In the genomic region with DNA sequence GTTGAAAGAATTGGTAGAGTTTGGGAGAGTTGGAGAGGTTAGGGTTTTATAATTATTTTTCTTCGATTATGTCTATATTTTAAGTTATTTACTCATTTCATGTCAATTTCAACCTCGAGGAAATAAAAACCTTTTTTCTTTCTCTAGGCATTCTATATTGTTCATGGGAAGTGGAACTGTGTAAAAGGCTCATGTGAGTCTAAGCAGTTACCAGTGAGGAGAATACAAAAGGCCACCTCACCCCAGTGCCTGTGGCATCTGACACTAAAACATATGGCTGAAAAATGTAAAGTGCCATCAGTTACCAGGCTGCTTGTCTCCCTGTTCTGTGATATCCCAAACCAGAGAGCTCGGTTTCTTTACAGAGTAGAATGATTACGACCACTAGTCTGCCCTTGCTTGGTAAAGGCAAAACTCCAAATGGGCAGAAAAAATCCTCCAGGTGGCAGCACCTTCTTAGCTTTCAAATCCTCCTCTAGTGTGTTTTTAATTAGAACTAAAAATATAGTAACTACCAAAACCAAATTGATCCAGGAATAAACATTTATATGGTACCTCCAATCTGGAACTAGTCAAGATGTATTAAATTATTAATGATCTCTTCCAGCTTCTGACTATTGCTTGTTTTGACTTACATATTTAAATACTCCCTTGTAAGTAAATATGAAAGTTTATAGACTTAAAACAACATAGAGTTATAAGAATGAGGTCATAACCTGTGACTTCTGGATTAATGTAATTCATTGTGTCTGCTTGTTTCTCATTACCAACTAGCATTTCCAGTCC, we compare ENCODE assay signal across 8 cellular contexts.
A peak's percentile ranks its signal among the peaks of the same experiment; 100 is the strongest.
DNase-seq lines count a peak whose midpoint lies in the region; ATAC-seq, FAIRE-seq and TF ChIP-seq lines count a peak whose summit lies in the region.

No MANE protein-coding gene starts in this region.

- H3K27ac ChIP-seq in fibroblast of lung (ENCODE audit: insufficient read depth, low read length) = no peak overlapping the region
- H3K27ac ChIP-seq in pancreas = no peak overlapping the region

- CTCF ChIA-PET in AG04449 (lab: Yijun Ruan, JAX) = interaction anchor here (0.5 to 9.0 kb wide), 67 partner anchors 11 to 603 kb away, joined by 3 to 180 read pairs (median 4); partner anchors contain the start of gene SIM1

- H3K79me2 ChIP-seq in fibroblast of lung (ENCODE audit: control insufficient read depth, insufficient read depth, low read length) = no peaks in the 10 kb centered on the region

- H3K4me1 ChIP-seq in fibroblast of lung (ENCODE audit: control insufficient read depth, extremely low read depth, insufficient read depth, low read length) (no peaks in the 10 kb centered on the region), pancreas (no peaks in the 10 kb centered on the region)

- H4K20me1 ChIP-seq in fibroblast of lung (ENCODE audit: control insufficient read depth, extremely low read depth, insufficient read depth, low read length) = no peaks in the 10 kb centered on the region

- WGBS in pancreas, 2 donors = 5 to 10% methylated on average over 4 of the region's 4 CpGs

- H3K27me3 ChIP-seq in GM06990 (replicated peaks; ENCODE audit: control insufficient read depth, insufficient read depth, low read length) (no peaks in the 10 kb centered on the region), fibroblast of lung (ENCODE audit: control insufficient read depth, insufficient read depth, low read length) (peaks cover 2% of the 10 kb centered on the region), pancreas (no peaks in the 10 kb centered on the region)

- no peak overlapping the region for H3K9ac ChIP-seq in fibroblast of lung (ENCODE audit: insufficient read depth, low read length)

- no peak overlapping the region for H3K4me3 ChIP-seq in AG04449 (ENCODE audit: low read depth, low read length)
- no peak overlapping the region for H3K4me3 ChIP-seq in GM06990 (replicated peaks; ENCODE audit: low read depth, low read length)
- H3K4me3 ChIP-seq in HFF-Myc (replicated peaks; ENCODE audit: low read depth, low read length) = no peak overlapping the region
- H3K4me3 ChIP-seq in fibroblast of lung (replicated peaks in 1 of 4; ENCODE audit: control extremely low read depth in 1 of 4, insufficient read depth in 1 of 4, low read depth in 3 of 4, low read length in 4 of 4) = no peak overlapping the region
- no peak overlapping the region for H3K4me3 ChIP-seq in pancreas

- H3K36me3 ChIP-seq in GM06990 (ENCODE audit: control insufficient read depth, insufficient read depth, low read length) (no peaks in the 10 kb centered on the region), fibroblast of lung (ENCODE audit: control insufficient read depth, insufficient read depth, low read length) (no peaks in the 10 kb centered on the region), pancreas (no peaks in the 10 kb centered on the region)

- FAIRE-seq in pancreas (lab: Jason Lieb, UNC) = no peak

- ATAC-seq in pancreas = peak; percentile 61 to 84 (median 74)
- ATAC-seq in HG03097 (IDR thresholded peaks at IDR 0.05; ENCODE audit: low FRiP score, unreplicated experiment) = no peak

- POLR2A ChIA-PET in AG04449 (lab: Yijun Ruan, JAX) = no interaction called here

- intact Hi-C loops in pancreas (cut with DNase I) = loop anchor here in 2 of 3 donors (5.0 to 10.0 kb wide), 2 partner anchors 366 to 548 kb away; no protein-coding TSS in a partner anchor

- H2AFZ ChIP-seq in fibroblast of lung (ENCODE audit: low read length) = no peak overlapping the region

- H3K4me2 ChIP-seq in fibroblast of lung (ENCODE audit: extremely low read depth, insufficient read depth, low read length) = no peak overlapping the region

- no peak for DNase-seq in AG04449 (ENCODE audit: low read depth, low spot score)
- peak; percentile 9 for DNase-seq in GM06990 (ENCODE audit: extremely low read depth, insufficient read length)
- DNase-seq in HFF-Myc (ENCODE audit: extremely low read depth, low read depth) = peak; percentile 83
- DNase-seq in NCI-H146 (lab: John Stamatoyannopoulos, UW) = peak; percentile 50
- DNase-seq in SW480 (ENCODE audit: low spot score) = peak; percentile 63
- peak; percentile 66 to 82 for DNase-seq in fibroblast of lung (ENCODE audit: low read depth in 2 of 2)
- DNase-seq in pancreas = peak in 2 of 6 donors; percentile 14 to 51

- no peaks in the 10 kb centered on the region for H3K9me3 ChIP-seq in fibroblast of lung (ENCODE audit: control insufficient read depth, insufficient read depth, low read depth, low read length)
- H3K9me3 ChIP-seq in pancreas = no peaks in the 10 kb centered on the region

- TF ChIP-seq CTCF in AG04449 (IDR thresholded peaks at IDR 0.05; ENCODE audit: insufficient read depth, low read length, missing control alignments) (peak; percentile 50), GM06990 (IDR thresholded peaks at IDR 0.05; ENCODE audit: insufficient read depth, low read length, poor library complexity, severe bottlenecking) (peak; percentile 56), HFF-Myc (IDR thresholded peaks at IDR 0.05; ENCODE audit: low read depth, low read length, missing control alignments) (peak; percentile 74), fibroblast of lung (conservative IDR thresholded peaks at IDR 0.05 in 1 of 2, IDR thresholded peaks at IDR 0.05 in 1 of 2; ENCODE audit: low read depth in 1 of 2, low read length in 2 of 2) (peak; percentile 78 to 82), pancreas (IDR thresholded peaks at IDR 0.05) (peak; percentile 21 to 60 (median 50))
